1 cellular context compared by ENCODE assay signal in the genomic region with DNA sequence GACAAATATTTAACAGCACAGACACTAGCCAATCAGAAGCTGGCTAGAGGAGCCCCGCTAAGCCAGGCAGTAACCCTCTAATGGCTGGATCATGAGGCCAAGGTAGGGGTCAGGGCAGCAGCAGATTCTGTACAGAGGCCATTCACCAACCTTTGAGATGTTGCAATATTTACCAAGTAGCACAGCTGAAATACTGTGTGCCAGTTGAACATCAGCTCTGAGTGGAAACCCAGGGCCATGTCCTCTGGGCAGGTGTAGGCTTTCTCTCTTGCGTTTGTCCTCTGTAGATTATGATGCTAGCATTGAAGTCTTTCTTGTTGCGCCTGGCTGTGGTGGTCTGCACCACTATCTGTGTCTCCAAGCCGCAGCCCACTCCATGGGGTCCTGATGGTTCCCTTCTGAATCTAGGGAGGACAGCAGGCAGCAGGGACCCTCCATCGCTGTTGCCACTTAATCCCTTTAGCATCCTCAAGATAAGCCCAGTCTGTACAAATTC.
A peak's percentile ranks its signal among the peaks of the same experiment; 100 is the strongest.
TF ChIP-seq lines count a peak whose summit lies in the region.

No MANE protein-coding gene starts in this region.

TF ChIP-seq in HepG2, 621 proteins besides CTCF, POLR2A, EP300 and RAD21 (continued from another document and continues in another):
- TF ChIP-seq ZNF549 (CRISPR knock-in tag; IDR thresholded peaks at IDR 0.05) (no peak), CCDC6 (CRISPR knock-in tag; IDR thresholded peaks at IDR 0.05) (peak; percentile 46), ZNF431 (CRISPR knock-in tag; IDR thresholded peaks at IDR 0.05; ENCODE audit: borderline replicate concordance, low read depth) (peak; percentile 79; the same call in 1 of the 2 replicates), TCF7 (IDR thresholded peaks at IDR 0.05; ENCODE audit: low read depth) (peak; percentile 40; the same call in 1 of the 2 replicates), ZNF644 (CRISPR knock-in tag; IDR thresholded peaks at IDR 0.05; ENCODE audit: low read depth) (peak; percentile 98), TCF12 (IDR thresholded peaks at IDR 0.05) (no peak), TCF12 (CRISPR knock-in tag; IDR thresholded peaks at IDR 0.05) (peak; percentile 77), FOXA1 (IDR thresholded peaks at IDR 0.05) (peak; percentile 54; the same call in 1 of the 2 replicates), FOXA1 (CRISPR knock-in tag; IDR thresholded peaks at IDR 0.05) (peak; percentile 99), PITX1 (CRISPR knock-in tag; IDR thresholded peaks at IDR 0.05) (peak; percentile 92; the same call in 1 of the 2 replicates), ZNF678 (CRISPR knock-in tag; IDR thresholded peaks at IDR 0.05) (no peak), ZNF331 (CRISPR knock-in tag; IDR thresholded peaks at IDR 0.05) (peak; percentile 91), HMGA1 (CRISPR knock-in tag; conservative IDR thresholded peaks at IDR 0.05) (no peak), ZNF230 (CRISPR knock-in tag; IDR thresholded peaks at IDR 0.05) (peak; percentile 60; the same call in 1 of the 2 replicates), ZFP1 (CRISPR knock-in tag; IDR thresholded peaks at IDR 0.05) (peak; percentile 77; the same call in 1 of the 2 replicates), MTA1 (CRISPR knock-in tag; IDR thresholded peaks at IDR 0.05; ENCODE audit: borderline replicate concordance) (peak; percentile 83), CBX1 (IDR thresholded peaks at IDR 0.05; ENCODE audit: low read depth) (peak; percentile 35), JUND (CRISPR knock-in tag; IDR thresholded peaks at IDR 0.05) (peak; percentile 68; the same call in 1 of the 2 replicates), ELF1 (CRISPR knock-in tag; IDR thresholded peaks at IDR 0.05) (no peak), TGIF2 (CRISPR knock-in tag; IDR thresholded peaks at IDR 0.05) (peak; percentile 86), ZBTB42 (CRISPR knock-in tag; IDR thresholded peaks at IDR 0.05) (peak; percentile 54; the same call in 1 of the 2 replicates), ZMYM3 (CRISPR knock-in tag; IDR thresholded peaks at IDR 0.05) (peak; percentile 85), ZBTB21 (CRISPR knock-in tag; IDR thresholded peaks at IDR 0.05) (no peak), ZNF577 (CRISPR knock-in tag; IDR thresholded peaks at IDR 0.05; ENCODE audit: borderline replicate concordance, low read depth) (no peak), HHEX (CRISPR knock-in tag; IDR thresholded peaks at IDR 0.05) (no peak), ZNF776 (CRISPR knock-in tag; IDR thresholded peaks at IDR 0.05) (no peak), ZNF124 (CRISPR knock-in tag; IDR thresholded peaks at IDR 0.05) (peak; percentile 84; the same call in 1 of the 2 replicates), ZNF20 (CRISPR knock-in tag; IDR thresholded peaks at IDR 0.05) (no peak), SIN3A (IDR thresholded peaks at IDR 0.05; ENCODE audit: borderline replicate concordance, low read depth, low read length) (0 out of 2 replicates have a peak, but pooled peaks have one; percentile 40), TSC22D2 (CRISPR knock-in tag; IDR thresholded peaks at IDR 0.05; ENCODE audit: borderline replicate concordance) (peak; percentile 59; the same call in 1 of the 2 replicates), IRF2 (CRISPR knock-in tag; IDR thresholded peaks at IDR 0.05) (peak; percentile 78), RFXANK (CRISPR knock-in tag; IDR thresholded peaks at IDR 0.05) (no peak), GATAD2A (CRISPR knock-in tag; IDR thresholded peaks at IDR 0.05) (peak; percentile 98), HMG20B (CRISPR knock-in tag; conservative IDR thresholded peaks at IDR 0.05) (peak; percentile 76; the same call in 1 of the 2 replicates), ELF4 (CRISPR knock-in tag; IDR thresholded peaks at IDR 0.05; ENCODE audit: borderline replicate concordance) (no peak), ZNF101 (CRISPR knock-in tag; IDR thresholded peaks at IDR 0.05; ENCODE audit: borderline replicate concordance, low read depth) (no peak), TFAP4 (IDR thresholded peaks at IDR 0.05; ENCODE audit: borderline replicate concordance, low read depth) (peak; percentile 99), IKZF5 (CRISPR knock-in tag; IDR thresholded peaks at IDR 0.05) (peak; percentile 85; the same call in 1 of the 2 replicates), ZNF672 (CRISPR knock-in tag; IDR thresholded peaks at IDR 0.05) (no peak), ISL2 (CRISPR knock-in tag; IDR thresholded peaks at IDR 0.05) (peak; percentile 89), SOX5 (CRISPR knock-in tag; IDR thresholded peaks at IDR 0.05; ENCODE audit: borderline replicate concordance) (peak; percentile 83), SOX13 (IDR thresholded peaks at IDR 0.05) (no peak), SOX13 (CRISPR knock-in tag; conservative IDR thresholded peaks at IDR 0.05 in 1 of 2, IDR thresholded peaks at IDR 0.05 in 1 of 2) (peak in 1 of 2 experiments; percentile 90; a peak in 2 of 4 replicates), ZKSCAN8 (CRISPR knock-in tag; IDR thresholded peaks at IDR 0.05; ENCODE audit: borderline replicate concordance) (peak; percentile 64; the same call in 1 of the 2 replicates), ZNF44 (CRISPR knock-in tag; IDR thresholded peaks at IDR 0.05) (no peak), HDAC2 (CRISPR knock-in tag; IDR thresholded peaks at IDR 0.05) (peak; percentile 97), NR2F6 (IDR thresholded peaks at IDR 0.05) (peak; percentile 96), NR2F6 (CRISPR knock-in tag; IDR thresholded peaks at IDR 0.05) (peak; percentile 98), KDM3A (CRISPR knock-in tag; IDR thresholded peaks at IDR 0.05; ENCODE audit: low read depth) (no peak)
- TF ChIP-seq, protein P1, sequence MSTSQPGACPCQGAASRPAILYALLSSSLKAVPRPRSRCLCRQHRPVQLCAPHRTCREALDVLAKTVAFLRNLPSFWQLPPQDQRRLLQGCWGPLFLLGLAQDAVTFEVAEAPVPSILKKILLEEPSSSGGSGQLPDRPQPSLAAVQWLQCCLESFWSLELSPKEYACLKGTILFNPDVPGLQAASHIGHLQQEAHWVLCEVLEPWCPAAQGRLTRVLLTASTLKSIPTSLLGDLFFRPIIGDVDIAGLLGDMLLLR (CRISPR knock-in tag; IDR thresholded peaks at IDR 0.05): no peak
- TF ChIP-seq, protein P2, sequence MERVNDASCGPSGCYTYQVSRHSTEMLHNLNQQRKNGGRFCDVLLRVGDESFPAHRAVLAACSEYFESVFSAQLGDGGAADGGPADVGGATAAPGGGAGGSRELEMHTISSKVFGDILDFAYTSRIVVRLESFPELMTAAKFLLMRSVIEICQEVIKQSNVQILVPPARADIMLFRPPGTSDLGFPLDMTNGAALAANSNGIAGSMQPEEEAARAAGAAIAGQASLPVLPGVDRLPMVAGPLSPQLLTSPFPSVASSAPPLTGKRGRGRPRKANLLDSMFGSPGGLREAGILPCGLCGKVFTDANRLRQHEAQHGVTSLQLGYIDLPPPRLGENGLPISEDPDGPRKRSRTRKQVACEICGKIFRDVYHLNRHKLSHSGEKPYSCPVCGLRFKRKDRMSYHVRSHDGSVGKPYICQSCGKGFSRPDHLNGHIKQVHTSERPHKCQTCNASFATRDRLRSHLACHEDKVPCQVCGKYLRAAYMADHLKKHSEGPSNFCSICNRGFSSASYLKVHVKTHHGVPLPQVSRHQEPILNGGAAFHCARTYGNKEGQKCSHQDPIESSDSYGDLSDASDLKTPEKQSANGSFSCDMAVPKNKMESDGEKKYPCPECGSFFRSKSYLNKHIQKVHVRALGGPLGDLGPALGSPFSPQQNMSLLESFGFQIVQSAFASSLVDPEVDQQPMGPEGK (CRISPR knock-in tag; IDR thresholded peaks at IDR 0.05): peak; percentile 76
- TF ChIP-seq, protein P3, sequence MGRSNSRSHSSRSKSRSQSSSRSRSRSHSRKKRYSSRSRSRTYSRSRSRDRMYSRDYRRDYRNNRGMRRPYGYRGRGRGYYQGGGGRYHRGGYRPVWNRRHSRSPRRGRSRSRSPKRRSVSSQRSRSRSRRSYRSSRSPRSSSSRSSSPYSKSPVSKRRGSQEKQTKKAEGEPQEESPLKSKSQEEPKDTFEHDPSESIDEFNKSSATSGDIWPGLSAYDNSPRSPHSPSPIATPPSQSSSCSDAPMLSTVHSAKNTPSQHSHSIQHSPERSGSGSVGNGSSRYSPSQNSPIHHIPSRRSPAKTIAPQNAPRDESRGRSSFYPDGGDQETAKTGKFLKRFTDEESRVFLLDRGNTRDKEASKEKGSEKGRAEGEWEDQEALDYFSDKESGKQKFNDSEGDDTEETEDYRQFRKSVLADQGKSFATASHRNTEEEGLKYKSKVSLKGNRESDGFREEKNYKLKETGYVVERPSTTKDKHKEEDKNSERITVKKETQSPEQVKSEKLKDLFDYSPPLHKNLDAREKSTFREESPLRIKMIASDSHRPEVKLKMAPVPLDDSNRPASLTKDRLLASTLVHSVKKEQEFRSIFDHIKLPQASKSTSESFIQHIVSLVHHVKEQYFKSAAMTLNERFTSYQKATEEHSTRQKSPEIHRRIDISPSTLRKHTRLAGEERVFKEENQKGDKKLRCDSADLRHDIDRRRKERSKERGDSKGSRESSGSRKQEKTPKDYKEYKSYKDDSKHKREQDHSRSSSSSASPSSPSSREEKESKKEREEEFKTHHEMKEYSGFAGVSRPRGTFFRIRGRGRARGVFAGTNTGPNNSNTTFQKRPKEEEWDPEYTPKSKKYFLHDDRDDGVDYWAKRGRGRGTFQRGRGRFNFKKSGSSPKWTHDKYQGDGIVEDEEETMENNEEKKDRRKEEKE (IDR thresholded peaks at IDR 0.05): no peak
- TF ChIP-seq, protein P4, sequence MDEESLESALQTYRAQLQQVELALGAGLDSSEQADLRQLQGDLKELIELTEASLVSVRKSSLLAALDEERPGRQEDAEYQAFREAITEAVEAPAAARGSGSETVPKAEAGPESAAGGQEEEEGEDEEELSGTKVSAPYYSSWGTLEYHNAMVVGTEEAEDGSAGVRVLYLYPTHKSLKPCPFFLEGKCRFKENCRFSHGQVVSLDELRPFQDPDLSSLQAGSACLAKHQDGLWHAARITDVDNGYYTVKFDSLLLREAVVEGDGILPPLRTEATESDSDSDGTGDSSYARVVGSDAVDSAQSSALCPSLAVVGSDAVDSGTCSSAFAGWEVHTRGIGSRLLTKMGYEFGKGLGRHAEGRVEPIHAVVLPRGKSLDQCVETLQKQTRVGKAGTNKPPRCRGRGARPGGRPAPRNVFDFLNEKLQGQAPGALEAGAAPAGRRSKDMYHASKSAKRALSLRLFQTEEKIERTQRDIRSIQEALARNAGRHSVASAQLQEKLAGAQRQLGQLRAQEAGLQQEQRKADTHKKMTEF (CRISPR knock-in tag; IDR thresholded peaks at IDR 0.05): peak; percentile 89
- TF ChIP-seq, protein P5, sequence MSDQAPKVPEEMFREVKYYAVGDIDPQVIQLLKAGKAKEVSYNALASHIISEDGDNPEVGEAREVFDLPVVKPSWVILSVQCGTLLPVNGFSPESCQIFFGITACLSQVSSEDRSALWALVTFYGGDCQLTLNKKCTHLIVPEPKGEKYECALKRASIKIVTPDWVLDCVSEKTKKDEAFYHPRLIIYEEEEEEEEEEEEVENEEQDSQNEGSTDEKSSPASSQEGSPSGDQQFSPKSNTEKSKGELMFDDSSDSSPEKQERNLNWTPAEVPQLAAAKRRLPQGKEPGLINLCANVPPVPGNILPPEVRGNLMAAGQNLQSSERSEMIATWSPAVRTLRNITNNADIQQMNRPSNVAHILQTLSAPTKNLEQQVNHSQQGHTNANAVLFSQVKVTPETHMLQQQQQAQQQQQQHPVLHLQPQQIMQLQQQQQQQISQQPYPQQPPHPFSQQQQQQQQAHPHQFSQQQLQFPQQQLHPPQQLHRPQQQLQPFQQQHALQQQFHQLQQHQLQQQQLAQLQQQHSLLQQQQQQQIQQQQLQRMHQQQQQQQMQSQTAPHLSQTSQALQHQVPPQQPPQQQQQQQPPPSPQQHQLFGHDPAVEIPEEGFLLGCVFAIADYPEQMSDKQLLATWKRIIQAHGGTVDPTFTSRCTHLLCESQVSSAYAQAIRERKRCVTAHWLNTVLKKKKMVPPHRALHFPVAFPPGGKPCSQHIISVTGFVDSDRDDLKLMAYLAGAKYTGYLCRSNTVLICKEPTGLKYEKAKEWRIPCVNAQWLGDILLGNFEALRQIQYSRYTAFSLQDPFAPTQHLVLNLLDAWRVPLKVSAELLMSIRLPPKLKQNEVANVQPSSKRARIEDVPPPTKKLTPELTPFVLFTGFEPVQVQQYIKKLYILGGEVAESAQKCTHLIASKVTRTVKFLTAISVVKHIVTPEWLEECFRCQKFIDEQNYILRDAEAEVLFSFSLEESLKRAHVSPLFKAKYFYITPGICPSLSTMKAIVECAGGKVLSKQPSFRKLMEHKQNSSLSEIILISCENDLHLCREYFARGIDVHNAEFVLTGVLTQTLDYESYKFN (CRISPR knock-in tag; conservative IDR thresholded peaks at IDR 0.05): peak; percentile 94
- TF ChIP-seq, protein P6, sequence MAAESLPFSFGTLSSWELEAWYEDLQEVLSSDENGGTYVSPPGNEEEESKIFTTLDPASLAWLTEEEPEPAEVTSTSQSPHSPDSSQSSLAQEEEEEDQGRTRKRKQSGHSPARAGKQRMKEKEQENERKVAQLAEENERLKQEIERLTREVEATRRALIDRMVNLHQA (CRISPR knock-in tag; IDR thresholded peaks at IDR 0.05): no peak
